In the genomic region with DNA sequence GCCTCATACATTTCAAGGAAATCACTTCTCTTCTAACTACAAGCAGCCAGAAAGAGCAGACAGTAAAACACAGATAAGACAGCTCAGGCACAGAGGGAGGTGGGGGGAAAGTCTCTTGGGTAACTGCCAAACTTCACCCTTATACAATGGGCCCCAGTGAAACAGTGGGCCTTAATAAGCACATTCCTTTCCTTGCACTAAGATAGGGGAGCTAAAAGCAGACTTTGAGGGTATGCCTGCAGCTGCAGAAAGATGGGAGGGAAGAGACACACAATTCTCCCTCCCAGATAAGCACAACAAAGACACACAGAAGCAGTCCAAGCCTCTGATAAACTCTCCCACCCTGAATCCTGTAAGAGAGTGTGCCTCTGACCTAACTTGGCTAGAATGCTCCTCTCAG, we compare ENCODE assay signal across 9 cellular contexts. TPM values are rescaled to one million over a fixed set of nuclear protein-coding genes. Genes with fewer than 3 reads are reported as not detected.
DNase-seq lines count a peak whose midpoint lies in the region; ATAC-seq and TF ChIP-seq lines count a peak whose summit lies in the region.
"Not testable (repeated sequence)": the region's sequence is repeated elsewhere in the genome, so short reads cannot be mapped to it uniquely, and the experiment has no call there.
"Had no signal": no experiment of that assay in that cellular context is flagged by ENCODE, and none has a peak within 500 bp of the region (broad histone marks: within the 10 kb centered on the region; RNA-seq: fewer than 3 reads in every experiment).

No MANE protein-coding gene starts in this region.

- not testable (repeated sequence) for H3K27ac Mint-ChIP-seq in activated CD8-positive, alpha-beta T cell treated with anti-CD3 and anti-CD28 coated beads, Interleukin-2, amount 10 ng/mL, durations not matched to agents 7 days and 5 days

- H3K36me3 Mint-ChIP-seq in activated CD8-positive, alpha-beta T cell treated with anti-CD3 and anti-CD28 coated beads, Interleukin-2, amount 10 ng/mL, durations not matched to agents 7 days and 5 days (ENCODE audit: low read depth) = not testable (repeated sequence)

- not testable (repeated sequence) for H3K4me1 Mint-ChIP-seq in activated CD8-positive, alpha-beta T cell treated with anti-CD3 and anti-CD28 coated beads, Interleukin-2, amount 10 ng/mL, durations not matched to agents 7 days and 5 days (ENCODE audit: low read depth)

- H3K4me2 ChIP-seq in mesendoderm (ENCODE audit: low read length); neuronal stem cell (ENCODE audit: insufficient read depth, low read length, poor library complexity, severe bottlenecking): not testable (repeated sequence)

- not testable (repeated sequence) for H2AK5ac ChIP-seq in mesendoderm (ENCODE audit: low read length); neuronal stem cell (ENCODE audit: low read depth, low read length)

- H2BK15ac ChIP-seq in mesendoderm (replicated peaks; ENCODE audit: low read depth); neuronal stem cell (ENCODE audit: low read length): not testable (repeated sequence)

- DNase-seq in activated CD8-positive, alpha-beta T cell treated with anti-CD3 and anti-CD28 coated beads, Interleukin-2, amount 10 ng/mL, durations not matched to agents 7 days and 5 days = peak; percentile 0
- peak; percentile 7 for DNase-seq in choroid plexus epithelial cell (ENCODE audit: low read depth)
- DNase-seq in foreskin melanocyte = peak; percentile 54
- DNase-seq in mesendoderm = peak; percentile 50
- not testable (repeated sequence) for DNase-seq in neuronal stem cell (ENCODE audit: low spot score)
- peak; percentile 6 to 16 for DNase-seq in vagina (ENCODE audit: extremely low spot score in 2 of 2)

- CTCF ChIA-PET in HEK293 (lab: Yijun Ruan, JAX) = interaction anchor here (1.0 to 2.7 kb wide), 2 partner anchors 10 to 43 kb away, joined by 6 read pairs; no protein-coding TSS in a partner anchor
- CTCF ChIA-PET in activated CD8-positive, alpha-beta T cell treated with anti-CD3 and anti-CD28 coated beads, Interleukin-2, amount 10 ng/mL, durations not matched to agents 7 days and 5 days (lab: Charles Lee) = not testable (repeated sequence)

- not testable (repeated sequence) for H3K4me1 ChIP-seq in HEK293 (ENCODE audit: control insufficient read depth, insufficient read depth, low read length); mesendoderm (ENCODE audit: control insufficient read depth, low read depth, low read length); neuronal stem cell (ENCODE audit: control insufficient read depth in 2 of 2, insufficient read depth in 1 of 2, low read depth in 1 of 2, low read length in 2 of 2); vagina

- ATAC-seq in activated CD8-positive, alpha-beta T cell treated with anti-CD3 and anti-CD28 coated beads, Interleukin-2, amount 10 ng/mL, durations not matched to agents 7 days and 5 days = not testable (repeated sequence)

- H3K9ac ChIP-seq in mesendoderm (ENCODE audit: low read length); neuronal stem cell (ENCODE audit: low read depth, low read length, poor library complexity): not testable (repeated sequence)

- not testable (repeated sequence) for TF ChIP-seq CTCF in HEK293 (tag by site-specific recombination; IDR thresholded peaks at IDR 0.05); choroid plexus epithelial cell (conservative IDR thresholded peaks at IDR 0.05; ENCODE audit: low read depth, low read length); vagina (IDR thresholded peaks at IDR 0.05)

- not testable (repeated sequence) for H3K18ac ChIP-seq in mesendoderm (ENCODE audit: low read length); neuronal stem cell (ENCODE audit: low read length)

- not testable (repeated sequence) for H4K91ac ChIP-seq in neuronal stem cell (ENCODE audit: low read depth, low read length, poor library complexity)

- not testable (repeated sequence) for H2BK5ac ChIP-seq in mesendoderm (ENCODE audit: low read length); neuronal stem cell (ENCODE audit: low read length)

- not testable (repeated sequence) for H3K79me1 ChIP-seq in mesendoderm (ENCODE audit: low read length); neuronal stem cell (ENCODE audit: low read depth, low read length)

- H3K9me3 ChIP-seq in HEK293 (ENCODE audit: control insufficient read depth, insufficient read depth, low read depth, low read length); neuronal stem cell (replicated peaks in 1 of 2; ENCODE audit: control insufficient read depth in 2 of 2, insufficient read depth in 1 of 2, low read depth in 1 of 2, low read length in 2 of 2); vagina: not testable (repeated sequence)

- H4K5ac ChIP-seq in mesendoderm (ENCODE audit: low read length) = not testable (repeated sequence)

- H3K56ac ChIP-seq in mesendoderm (ENCODE audit: low read length) = not testable (repeated sequence)

- H3K36me3 ChIP-seq in HEK293 (ENCODE audit: control insufficient read depth in 2 of 2, insufficient read depth in 1 of 2, low read length in 2 of 2); mesendoderm (ENCODE audit: control insufficient read depth, insufficient read depth, low read length); neuronal stem cell (replicated peaks in 1 of 2; ENCODE audit: control insufficient read depth in 2 of 2, insufficient read depth in 2 of 2, low read length in 2 of 2); vagina: not testable (repeated sequence)

- not testable (repeated sequence) for H3K23ac ChIP-seq in mesendoderm (ENCODE audit: low read length); neuronal stem cell (ENCODE audit: low read depth, low read length, poor library complexity)

- not testable (repeated sequence) for H2BK12ac ChIP-seq in neuronal stem cell (ENCODE audit: low read length)

- POLR2A ChIA-PET in HEK293 (lab: Yijun Ruan, JAX); activated CD8-positive, alpha-beta T cell treated with anti-CD3 and anti-CD28 coated beads, Interleukin-2, amount 10 ng/mL, durations not matched to agents 7 days and 5 days (lab: Charles Lee): not testable (repeated sequence)

- not testable (repeated sequence) for H3K4ac ChIP-seq in mesendoderm (ENCODE audit: low read depth, low read length); neuronal stem cell (ENCODE audit: low read length)

- H4K8ac ChIP-seq in mesendoderm (ENCODE audit: low read depth, low read length); neuronal stem cell (ENCODE audit: low read depth, low read length): not testable (repeated sequence)

- not testable (repeated sequence) for H3K27me3 Mint-ChIP-seq in activated CD8-positive, alpha-beta T cell treated with anti-CD3 and anti-CD28 coated beads, Interleukin-2, amount 10 ng/mL, durations not matched to agents 7 days and 5 days (ENCODE audit: low read depth)

- TF ChIP-seq POLR2A in vagina (IDR thresholded peaks at IDR 0.05) = not testable (repeated sequence)

- intact Hi-C loops in vagina (cut with DNase I) = not testable (repeated sequence)

- not testable (repeated sequence) for H3K27ac ChIP-seq in HEK293 (ENCODE audit: extremely low read depth, low read depth, low read length); mesendoderm (ENCODE audit: low read depth, low read length); vagina
- peak overlapping the region; percentile 41 for H3K27ac ChIP-seq in neuronal stem cell (replicated peaks; ENCODE audit: low read length)

- not testable (repeated sequence) for H3K9me3 Mint-ChIP-seq in activated CD8-positive, alpha-beta T cell treated with anti-CD3 and anti-CD28 coated beads, Interleukin-2, amount 10 ng/mL, durations not matched to agents 7 days and 5 days (ENCODE audit: insufficient read depth)

- not testable (repeated sequence) for H3K4me3 ChIP-seq in HEK293 (ENCODE audit: low read depth, low read length); choroid plexus epithelial cell (ENCODE audit: low read depth, low read length); mesendoderm (ENCODE audit: low read length); neuronal stem cell (ENCODE audit: low read length in 2 of 2); vagina

- H3K27me3 ChIP-seq in mesendoderm (ENCODE audit: insufficient read depth, low read length, poor library complexity); neuronal stem cell (ENCODE audit: control insufficient read depth in 3 of 3, insufficient read depth in 3 of 3, low read depth in 1 of 3, low read length in 3 of 3); vagina: not testable (repeated sequence)

- H2AFZ ChIP-seq in neuronal stem cell (ENCODE audit: low read length) = not testable (repeated sequence)

- not testable (repeated sequence) for H3K79me2 ChIP-seq in mesendoderm (ENCODE audit: control insufficient read depth, insufficient read depth, low read length)

- not testable (repeated sequence) for H3K14ac ChIP-seq in neuronal stem cell (ENCODE audit: low read length)

- not testable (repeated sequence) for H2BK120ac ChIP-seq in mesendoderm (ENCODE audit: low read depth, low read length); neuronal stem cell (ENCODE audit: low read depth, low read length)

- not testable (repeated sequence) for H3K4me3 Mint-ChIP-seq in activated CD8-positive, alpha-beta T cell treated with anti-CD3 and anti-CD28 coated beads, Interleukin-2, amount 10 ng/mL, durations not matched to agents 7 days and 5 days

RNA-seq across cellular contexts. Expression of a gene that starts 18.1 kb away (rescaled TPM):
- not detected for total RNA-seq in activated CD8-positive, alpha-beta T cell treated with anti-CD3 and anti-CD28 coated beads, Interleukin-2, amount 10 ng/mL, durations not matched to agents 7 days and 5 days
- polyA plus RNA-seq in mesendoderm (2013, experiment 1 of 2) = 0.11 TPM
- 0.11 TPM for polyA plus RNA-seq in mesendoderm (2013, experiment 2 of 2)
- 1.5 TPM for polyA plus RNA-seq in neuronal stem cell (2013, experiment 1 of 2)
- polyA plus RNA-seq in neuronal stem cell (2013, experiment 2 of 2) = 1.4 TPM
- 0.25 TPM for total RNA-seq in vagina
- total RNA-seq: CD4-positive, alpha-beta memory T cell had no signal
- polyA plus RNA-seq: AG04450; CD4-positive, alpha-beta memory T cell had no signal

RNA-seq across cellular contexts. Expression of a gene that starts 49.6 kb away (rescaled TPM):
- 1 to 10 TPM; 5.1 to 5.5 TPM for total RNA-seq in activated CD8-positive, alpha-beta T cell treated with anti-CD3 and anti-CD28 coated beads, Interleukin-2, amount 10 ng/mL, durations not matched to agents 7 days and 5 days
- 24.8 TPM for polyA plus RNA-seq in mesendoderm (2013, experiment 1 of 2)
- 25.9 TPM for polyA plus RNA-seq in mesendoderm (2013, experiment 2 of 2)
- polyA plus RNA-seq in neuronal stem cell (2013, experiment 1 of 2) = 41.4 TPM
- polyA plus RNA-seq in neuronal stem cell (2013, experiment 2 of 2) = 40.8 TPM
- total RNA-seq in vagina = 6.9 TPM
